21 cellular contexts compared by ENCODE assay signal in the genomic region with DNA sequence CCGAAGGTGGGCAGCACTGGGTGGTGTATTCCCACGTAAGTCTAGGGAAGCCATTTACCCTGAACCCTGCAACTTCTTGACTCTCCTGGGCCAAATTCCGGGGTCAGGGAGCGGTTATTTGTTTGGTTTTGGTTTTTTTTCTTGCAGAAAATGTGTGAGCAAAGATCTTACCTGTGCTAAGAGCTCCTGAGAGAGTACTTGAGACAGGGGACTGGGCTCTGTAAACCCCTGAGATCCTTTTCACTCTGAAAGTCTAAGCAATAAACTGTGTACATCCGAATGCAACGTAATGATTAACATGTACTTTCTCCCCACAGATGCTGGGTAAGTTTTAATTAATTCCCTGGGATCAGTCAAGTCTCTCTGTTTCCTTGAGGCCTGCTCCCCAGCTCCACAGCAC. TPM values are rescaled to one million over a fixed set of nuclear protein-coding genes. Genes with fewer than 3 reads are reported as not detected.
A peak's percentile ranks its signal among the peaks of the same experiment; 100 is the strongest.
DNase-seq lines count a peak whose midpoint lies in the region; ATAC-seq, FAIRE-seq and TF ChIP-seq lines count a peak whose summit lies in the region.
"Had no signal": no experiment of that assay in that cellular context is flagged by ENCODE, and none has a peak within 500 bp of the region (broad histone marks: within the 10 kb centered on the region; RNA-seq: fewer than 3 reads in every experiment).

No MANE protein-coding gene starts in this region.

- no peaks in the 10 kb centered on the region for H3K36me3 ChIP-seq in right lobe of liver
- H3K36me3 ChIP-seq in HepG2 (replicated peaks in 1 of 2; ENCODE audit: control insufficient read depth in 1 of 2, insufficient read depth in 2 of 2, low read length in 2 of 2): no peaks in the 10 kb centered on the region
- no peaks in the 10 kb centered on the region for H3K36me3 ChIP-seq in sigmoid colon
- H3K36me3 ChIP-seq: MG63 had no signal

- POLR2A ChIA-PET in HepG2 (lab: Yijun Ruan, JAX): no interaction called here

- H3K27me3 ChIP-seq in right lobe of liver (no peaks in the 10 kb centered on the region), HepG2 (ENCODE audit: control insufficient read depth in 1 of 2, insufficient read depth in 2 of 2, low read length in 2 of 2) (no peaks in the 10 kb centered on the region), sigmoid colon (no peaks in the 10 kb centered on the region)
- H3K27me3 ChIP-seq: MG63 had no signal

- no peak overlapping the region for H3K4me3 ChIP-seq in right lobe of liver
- H3K4me3 ChIP-seq in HepG2 (replicated peaks in 1 of 3; ENCODE audit: insufficient read depth in 1 of 3, low read depth in 2 of 3, low read length in 3 of 3): no peak overlapping the region
- H3K4me3 ChIP-seq in sigmoid colon: no peak overlapping the region
- H3K4me3 ChIP-seq: MG63 had no signal

- no peak overlapping the region for H2AFZ ChIP-seq in HepG2 (ENCODE audit: low read length)

- H4K20me1 ChIP-seq in HepG2 (ENCODE audit: insufficient read depth, low read length): no peaks in the 10 kb centered on the region

- TF ChIP-seq POLR2A in right lobe of liver (IDR thresholded peaks at IDR 0.05) (no peak), HepG2 (IDR thresholded peaks at IDR 0.05; ENCODE audit: insufficient read depth in 1 of 2, low read depth in 2 of 2, low read length in 2 of 2) (no peak), sigmoid colon (IDR thresholded peaks at IDR 0.05) (no peak)

- TF ChIP-seq EP300 in HepG2 (IDR thresholded peaks at IDR 0.05; ENCODE audit: low read depth in 2 of 2, low read length in 2 of 2): no peak
- no peak for TF ChIP-seq EP300 in HepG2 (CRISPR knock-in tag; IDR thresholded peaks at IDR 0.05; ENCODE audit: borderline replicate concordance)
- TF ChIP-seq EP300 in sigmoid colon (IDR thresholded peaks at IDR 0.05): no peak

- peaks cover 0 to 17% (median 4%) of the 10 kb centered on the region in 4 donors for H3K4me1 ChIP-seq in right lobe of liver
- H3K4me1 ChIP-seq in HepG2 (ENCODE audit: insufficient read depth, low read length): peaks cover 10% of the 10 kb centered on the region
- peaks cover 0 to 27% (median 16%) of the 10 kb centered on the region in 4 donors for H3K4me1 ChIP-seq in sigmoid colon

- no peak for FAIRE-seq in HepG2 (lab: Jason Lieb, UNC)
- FAIRE-seq: D721Med, GM12891, H1 had no signal

- no TSS peak for BruUV-seq in HepG2 (replicated peaks; lab: Mats Ljungman, UMichigan)

- DNase-seq in right lobe of liver (peak in 1 of 3 donors; percentile 23), HepG2 (ENCODE audit: low spot score) (no peak), left lobe of liver (ENCODE audit: low spot score) (no peak), sigmoid colon (no peak), NCI-H2227 (lab: John Stamatoyannopoulos, UW; ENCODE audit: unreplicated experiment) (no peak), GM19238 (ENCODE audit: insufficient read length, low spot score) (no peak), NCI-H2081 treated with DMSO at 0.1 percent for 48 hours (lab: John Stamatoyannopoulos, UW) (no peak)
- DNase-seq: C1 segment of cervical spinal cord; CD8-positive, alpha-beta memory T cell; Kasumi-1; MG63; NCI-H1048; NCI-H1436 treated with DMSO at 0.1 percent for 48 hours; NCI-H2029; NCI-H2171; NCI-H446 treated with DMSO at 0.1 percent for 48 hours; NK-92 treated with Interleukin-12 subunit alpha and Interleukin-12 subunit beta, amount 100 ng/mL, for 24 hours had no signal

- ATAC-seq in right lobe of liver: peak in 3 of 4 donors; percentile 4 to 15 (median 12)
- no peak for ATAC-seq in HepG2
- peak; percentile 27 for ATAC-seq in left lobe of liver

- intact Hi-C loops in right lobe of liver (cut with DNase I) (no loop called here), HepG2 (cut with micrococcal nuclease; ENCODE audit: unreplicated experiment) (no loop called here), sigmoid colon (cut with DNase I) (loop anchor here (10.0 kb wide), 1 partner anchor 1063 kb away; no protein-coding TSS in a partner anchor)

- H3K27ac ChIP-seq in right lobe of liver (no peak overlapping the region), HepG2 (ENCODE audit: extremely low read length, insufficient read depth, low read length) (no peak overlapping the region), sigmoid colon (peak overlapping the region; percentile 49 to 90 (median 80))

- H3K9me3 ChIP-seq in right lobe of liver (no peaks in the 10 kb centered on the region), HepG2 (ENCODE audit: low read length) (no peaks in the 10 kb centered on the region), sigmoid colon (no peaks in the 10 kb centered on the region)
- H3K9me3 ChIP-seq: MG63 had no signal

- H3K9ac ChIP-seq in HepG2 (ENCODE audit: insufficient read depth, low read depth, low read length): no peak overlapping the region

- H3K79me2 ChIP-seq in HepG2 (ENCODE audit: insufficient read depth, low read length): no peaks in the 10 kb centered on the region

- no peak for TF ChIP-seq CTCF in right lobe of liver (IDR thresholded peaks at IDR 0.05)
- no peak for TF ChIP-seq CTCF in HepG2 (CRISPR knock-in tag; IDR thresholded peaks at IDR 0.05)
- TF ChIP-seq CTCF in sigmoid colon (IDR thresholded peaks at IDR 0.05): no peak

- TF ChIP-seq RAD21 in HepG2 (CRISPR knock-in tag; IDR thresholded peaks at IDR 0.05): no peak

- CTCF ChIA-PET in HepG2 (lab: Yijun Ruan, JAX; ENCODE audit: low intra/inter-chr PET ratio, low total read pairs): no interaction called here

- no peak overlapping the region for H3K4me2 ChIP-seq in HepG2 (ENCODE audit: low read depth, low read length)

- in situ Hi-C loops in HepG2 (cut with HindIII; ENCODE audit: extremely low pct_ligation_motif_present, low pct_unique_long_range_greater_than_20kb): no loop called here

- WGBS in right lobe of liver (ENCODE audit: insufficient coverage, low coverage, low lambda C conversion rate, missing lambda C conversion rate): 40% methylated on average over 4 of the region's 6 CpGs
- 5% methylated on average over 6 of the region's 6 CpGs for WGBS in HepG2 (ENCODE audit: low lambda C conversion rate)
- 49 to 77% methylated on average over 6 of the region's 6 CpGs for WGBS in sigmoid colon, 2 donors

RNA-seq across cellular contexts. Expression of gene OR10P1, which starts 21.5 kb away (rescaled TPM):
- total RNA-seq in right lobe of liver (not detected), HepG2 (2016; rRNA removed; fragmentation: Illumina TruSeq; extraction: Trizol) (not detected in 2 replicates), left lobe of liver (not detected), sigmoid colon (not detected)
- not detected in 2 replicates for total RNA-seq in HepG2 (2016; cell fraction: cytosol; rRNA removed; fragmentation: Illumina TruSeq; extraction: Trizol; ENCODE audit: low read depth)
- not detected in 2 replicates for total RNA-seq in HepG2 (2016; cell fraction: insoluble cytoplasmic fraction; rRNA removed; fragmentation: Illumina TruSeq; extraction: Trizol)
- not detected in 2 replicates for total RNA-seq in HepG2 (2016; cell fraction: membrane; rRNA removed; fragmentation: Illumina TruSeq; extraction: Trizol)
- total RNA-seq in HepG2 (2016; cell fraction: nucleus; rRNA removed; fragmentation: Illumina TruSeq; extraction: Trizol): not detected in 2 replicates
- polyA plus RNA-seq in HepG2 (2011; rRNA removed) (not detected in 2 replicates), sigmoid colon (not detected)
- not detected in 2 replicates for polyA plus RNA-seq in HepG2 (2011; cell fraction: cytosol; rRNA removed)
- polyA plus RNA-seq in HepG2 (2011; cell fraction: nucleus; rRNA removed): not detected in 2 replicates
- not detected in 2 replicates for polyA plus RNA-seq in HepG2 (2012)
- not detected in 2 replicates for polyA plus RNA-seq in HepG2 (2016; cell fraction: cytosol; fragmentation: Illumina TruSeq; extraction: Trizol; ENCODE audit: low read depth)
- not detected in 2 replicates for polyA plus RNA-seq in HepG2 (2016; cell fraction: insoluble cytoplasmic fraction; fragmentation: Illumina TruSeq; extraction: Trizol; ENCODE audit: low read depth)
- not detected in 2 replicates for polyA plus RNA-seq in HepG2 (2016; cell fraction: membrane; fragmentation: Illumina TruSeq; extraction: Trizol; ENCODE audit: low read depth)
- polyA plus RNA-seq in HepG2 (2016; cell fraction: nucleus; fragmentation: Illumina TruSeq; extraction: Trizol; ENCODE audit: insufficient read depth, low read depth): not detected in 2 replicates
- polyA minus RNA-seq in HepG2 (2011; rRNA and poly(A)+ RNA removed; ENCODE audit: low replicate concordance): not detected in 2 replicates
- not detected in 2 replicates for polyA minus RNA-seq in HepG2 (2011; cell fraction: cytosol; rRNA and poly(A)+ RNA removed)
- not detected in 2 replicates for polyA minus RNA-seq in HepG2 (2011; cell fraction: nucleus; rRNA and poly(A)+ RNA removed)
- total RNA-seq: CD8-positive, alpha-beta memory T cell; H1; RPMI7951 had no signal
- polyA plus RNA-seq: CD8-positive, alpha-beta memory T cell; H1 had no signal

RNA-seq across cellular contexts. Expression of gene ITGA7, which starts 49.5 kb away (rescaled TPM):
- total RNA-seq in right lobe of liver: 10 to 100 TPM in 3 of 6 experiments, 1 to 10 TPM in 3; 3.1 to 20.1 (median 8.3) TPM
- total RNA-seq in HepG2 (2016; rRNA removed; fragmentation: Illumina TruSeq; extraction: Trizol): 0.24 and 0.75 TPM in 2 replicates
- total RNA-seq in HepG2 (2016; cell fraction: cytosol; rRNA removed; fragmentation: Illumina TruSeq; extraction: Trizol; ENCODE audit: low read depth): not detected in 2 replicates
- total RNA-seq in HepG2 (2016; cell fraction: insoluble cytoplasmic fraction; rRNA removed; fragmentation: Illumina TruSeq; extraction: Trizol): 0.15 and 0.35 TPM in 2 replicates
- 0.03 and 0.14 TPM in 2 replicates for total RNA-seq in HepG2 (2016; cell fraction: membrane; rRNA removed; fragmentation: Illumina TruSeq; extraction: Trizol)
- total RNA-seq in HepG2 (2016; cell fraction: nucleus; rRNA removed; fragmentation: Illumina TruSeq; extraction: Trizol): 1.3 and 1.5 TPM in 2 replicates
- 0.65 and 1.8 TPM in 2 replicates for polyA plus RNA-seq in HepG2 (2011; rRNA removed)
- 0.16 and 0.28 TPM in 2 replicates for polyA plus RNA-seq in HepG2 (2011; cell fraction: cytosol; rRNA removed)
- 12.1 and 12.6 TPM in 2 replicates for polyA plus RNA-seq in HepG2 (2011; cell fraction: nucleus; rRNA removed)
- 1.1 and 1.2 TPM in 2 replicates for polyA plus RNA-seq in HepG2 (2012)
- not detected in 2 replicates for polyA plus RNA-seq in HepG2 (2016; cell fraction: cytosol; fragmentation: Illumina TruSeq; extraction: Trizol; ENCODE audit: low read depth)
- 0.28 TPM in 1 of 2 replicates, not detected in the other for polyA plus RNA-seq in HepG2 (2016; cell fraction: insoluble cytoplasmic fraction; fragmentation: Illumina TruSeq; extraction: Trizol; ENCODE audit: low read depth)
- polyA plus RNA-seq in HepG2 (2016; cell fraction: membrane; fragmentation: Illumina TruSeq; extraction: Trizol; ENCODE audit: low read depth): not detected in 2 replicates
- 1.7 and 2.7 TPM in 2 replicates for polyA plus RNA-seq in HepG2 (2016; cell fraction: nucleus; fragmentation: Illumina TruSeq; extraction: Trizol; ENCODE audit: insufficient read depth, low read depth)
- polyA minus RNA-seq in HepG2 (2011; rRNA and poly(A)+ RNA removed; ENCODE audit: low replicate concordance): 1.4 and 1.9 TPM in 2 replicates
- not detected in 2 replicates for polyA minus RNA-seq in HepG2 (2011; cell fraction: cytosol; rRNA and poly(A)+ RNA removed)
- 2.2 and 3.1 TPM in 2 replicates for polyA minus RNA-seq in HepG2 (2011; cell fraction: nucleus; rRNA and poly(A)+ RNA removed)
- 16.9 TPM for total RNA-seq in left lobe of liver
- total RNA-seq in sigmoid colon: 100 to 1,000 TPM in 3 of 4 donors, 10 to 100 TPM in 1; 66.6 to 588 (median 204) TPM
- polyA plus RNA-seq in sigmoid colon: 10 to 100 TPM in 1 of 3 donors, 1 to 10 TPM in 2; 1.8 to 21.0 (median 3.6) TPM

RNA-seq across cellular contexts. Expression of gene BLOC1S1, which starts 57.6 kb away (rescaled TPM):
- 100 to 1,000 TPM in 3 of 6 experiments, 10 to 100 TPM in 3; 81.8 to 175 (median 99.0) TPM for total RNA-seq in right lobe of liver
- total RNA-seq in HepG2 (2016; rRNA removed; fragmentation: Illumina TruSeq; extraction: Trizol): 95.3 and 99.7 TPM in 2 replicates
- 118 and 144 TPM in 2 replicates for total RNA-seq in HepG2 (2016; cell fraction: cytosol; rRNA removed; fragmentation: Illumina TruSeq; extraction: Trizol; ENCODE audit: low read depth)
- 97.9 and 110 TPM in 2 replicates for total RNA-seq in HepG2 (2016; cell fraction: insoluble cytoplasmic fraction; rRNA removed; fragmentation: Illumina TruSeq; extraction: Trizol)
- 102 and 108 TPM in 2 replicates for total RNA-seq in HepG2 (2016; cell fraction: membrane; rRNA removed; fragmentation: Illumina TruSeq; extraction: Trizol)
- 34.2 and 48.7 TPM in 2 replicates for total RNA-seq in HepG2 (2016; cell fraction: nucleus; rRNA removed; fragmentation: Illumina TruSeq; extraction: Trizol)
- 50.5 and 55.1 TPM in 2 replicates for polyA plus RNA-seq in HepG2 (2011; rRNA removed)
- polyA plus RNA-seq in HepG2 (2011; cell fraction: cytosol; rRNA removed): 74.9 and 112 TPM in 2 replicates
- 22.5 and 27.2 TPM in 2 replicates for polyA plus RNA-seq in HepG2 (2011; cell fraction: nucleus; rRNA removed)
- 34.8 and 38.2 TPM in 2 replicates for polyA plus RNA-seq in HepG2 (2012)
- polyA plus RNA-seq in HepG2 (2016; cell fraction: cytosol; fragmentation: Illumina TruSeq; extraction: Trizol; ENCODE audit: low read depth): 149 and 162 TPM in 2 replicates
- 107 and 112 TPM in 2 replicates for polyA plus RNA-seq in HepG2 (2016; cell fraction: insoluble cytoplasmic fraction; fragmentation: Illumina TruSeq; extraction: Trizol; ENCODE audit: low read depth)
- polyA plus RNA-seq in HepG2 (2016; cell fraction: membrane; fragmentation: Illumina TruSeq; extraction: Trizol; ENCODE audit: low read depth): 91.5 and 100 TPM in 2 replicates
- polyA plus RNA-seq in HepG2 (2016; cell fraction: nucleus; fragmentation: Illumina TruSeq; extraction: Trizol; ENCODE audit: insufficient read depth, low read depth): 64.2 and 67.2 TPM in 2 replicates
- 21.9 and 89.7 TPM in 2 replicates for polyA minus RNA-seq in HepG2 (2011; rRNA and poly(A)+ RNA removed; ENCODE audit: low replicate concordance)
- 6.7 and 11.0 TPM in 2 replicates for polyA minus RNA-seq in HepG2 (2011; cell fraction: cytosol; rRNA and poly(A)+ RNA removed)
- polyA minus RNA-seq in HepG2 (2011; cell fraction: nucleus; rRNA and poly(A)+ RNA removed): 7.8 and 8.2 TPM in 2 replicates
- 97.2 TPM for total RNA-seq in left lobe of liver
- 100 to 1,000 TPM; 173 to 356 (median 317) TPM for total RNA-seq in sigmoid colon
- polyA plus RNA-seq in sigmoid colon: 100 to 1,000 TPM; 329 to 655 (median 634) TPM

Comparison
In these comparisons a context has a peak if more than half of its experiments do, and no peak if none do; other contexts are left out.
1. H3K27ac ChIP-seq: peak in sigmoid colon (4 of 4); none in right lobe of liver (0 of 3) and HepG2 (single experiment).